Comparison of ENCODE assay signal across 13 cellular contexts in the genomic region with DNA sequence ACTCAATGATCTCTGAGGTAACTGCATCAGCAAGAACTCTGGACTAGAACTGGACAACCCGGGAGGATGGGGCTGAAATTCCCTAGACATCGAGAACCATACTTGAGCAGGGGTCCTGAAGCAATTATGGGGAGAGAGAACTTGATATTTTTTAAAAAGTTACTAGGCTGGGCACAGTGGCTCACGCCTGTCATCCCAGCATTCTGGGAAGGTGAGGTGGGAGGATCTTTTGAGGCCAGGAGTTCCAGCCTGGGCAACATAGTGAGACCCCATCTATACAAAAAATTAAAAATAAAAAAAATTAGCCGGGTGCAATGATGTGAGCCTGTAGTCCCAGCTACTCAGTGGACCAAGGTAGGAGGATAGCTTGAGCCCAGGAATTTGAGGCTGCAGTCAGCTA. TPM values are rescaled to one million over a fixed set of nuclear protein-coding genes. Genes with fewer than 3 reads are reported as not detected.
DNase-seq lines count a peak whose midpoint lies in the region; ATAC-seq lines count a peak whose summit lies in the region.
"Had no signal": no experiment of that assay in that cellular context is flagged by ENCODE, and none has a peak within 500 bp of the region (broad histone marks: within the 10 kb centered on the region; RNA-seq: fewer than 3 reads in every experiment).

No MANE protein-coding gene starts in this region.

- H3K4me1 Mint-ChIP-seq in activated CD4-positive, alpha-beta T cell treated with anti-CD3 and anti-CD28 coated beads for 36 hours, result peaks cover 56% of the 10 kb centered on the region
- peaks cover 48 to 50% of the 10 kb centered on the region in 2 donors for H3K4me1 Mint-ChIP-seq in effector memory CD8-positive, alpha-beta T cell (ENCODE audit: low read depth in 2 of 2)

- H3K27me3 Mint-ChIP-seq in activated CD4-positive, alpha-beta T cell treated with anti-CD3 and anti-CD28 coated beads for 36 hours, result no peaks in the 10 kb centered on the region
- H3K27me3 Mint-ChIP-seq in effector memory CD8-positive, alpha-beta T cell, result no peaks in the 10 kb centered on the region

- H3K4me3 Mint-ChIP-seq in activated CD4-positive, alpha-beta T cell treated with anti-CD3 and anti-CD28 coated beads for 36 hours, result no peak overlapping the region
- no peak overlapping the region for H3K4me3 Mint-ChIP-seq in effector memory CD8-positive, alpha-beta T cell

- peaks cover 33% of the 10 kb centered on the region for H3K4me1 ChIP-seq in SJCRH30

- peak overlapping the region; percentile 90 for H3K27ac Mint-ChIP-seq in activated CD4-positive, alpha-beta T cell treated with anti-CD3 and anti-CD28 coated beads for 36 hours
- H3K27ac Mint-ChIP-seq in effector memory CD8-positive, alpha-beta T cell, result peak overlapping the region; percentile 98

- CTCF ChIA-PET in activated CD4-positive, alpha-beta T cell treated with anti-CD3 and anti-CD28 coated beads for 36 hours (lab: Charles Lee), result interaction anchor here (0.7 to 1.6 kb wide), 4 partner anchors 14 to 146 kb away, joined by 3 to 6 read pairs (median 3); no protein-coding TSS in a partner anchor

- H3K27ac ChIP-seq in SJCRH30 (peak overlapping the region; percentile 94), skin epidermis (peak overlapping the region in 17 of 21 experiments; percentile 7 to 99 (median 91))

- no peaks in the 10 kb centered on the region for H3K27me3 ChIP-seq in SJCRH30
- H3K27me3 ChIP-seq: upper lobe of right lung had no signal

- intact Hi-C loops in activated CD4-positive, alpha-beta T cell treated with anti-CD3 and anti-CD28 coated beads for 36 hours (cut with DNase I, micrococcal nuclease), result loop anchor here (10.0 kb wide), 4 partner anchors 784 to 1736 kb away; a partner anchor contains a TSS

- POLR2A ChIA-PET in activated CD4-positive, alpha-beta T cell treated with anti-CD3 and anti-CD28 coated beads for 36 hours (lab: Charles Lee), result no interaction called here

- H3K4me3 ChIP-seq in SJCRH30, result no peak overlapping the region
- no peak overlapping the region for H3K4me3 ChIP-seq in skin epidermis
- H3K4me3 ChIP-seq: upper lobe of right lung had no signal

- ATAC-seq in activated CD4-positive, alpha-beta T cell treated with anti-CD3 and anti-CD28 coated beads for 36 hours, result no peak
- no peak for ATAC-seq in effector memory CD8-positive, alpha-beta T cell (replicated peaks)
- no peak for ATAC-seq in GM21619 (IDR thresholded peaks at IDR 0.05; ENCODE audit: unreplicated experiment)
- ATAC-seq: sciatic nerve, upper lobe of right lung had no signal

- H3K36me3 Mint-ChIP-seq in activated CD4-positive, alpha-beta T cell treated with anti-CD3 and anti-CD28 coated beads for 36 hours (ENCODE audit: low read depth), result peaks cover 22% of the 10 kb centered on the region
- H3K36me3 Mint-ChIP-seq in effector memory CD8-positive, alpha-beta T cell (ENCODE audit: insufficient read depth), result peaks cover 56% of the 10 kb centered on the region

- H3K9me3 Mint-ChIP-seq in activated CD4-positive, alpha-beta T cell treated with anti-CD3 and anti-CD28 coated beads for 36 hours (ENCODE audit: low read depth), result no peaks in the 10 kb centered on the region
- no peaks in the 10 kb centered on the region for H3K9me3 Mint-ChIP-seq in effector memory CD8-positive, alpha-beta T cell

- H3K9me3 ChIP-seq in SJCRH30 (replicated peaks), result no peaks in the 10 kb centered on the region
- H3K9me3 ChIP-seq: upper lobe of right lung had no signal

- peaks cover 9% of the 10 kb centered on the region for H3K36me3 ChIP-seq in SJCRH30

- no peak for DNase-seq in activated CD4-positive, alpha-beta T cell treated with anti-CD3 and anti-CD28 coated beads for 36 hours
- DNase-seq in activated CD4-positive, alpha-beta T cell treated with anti-CD3 and anti-CD28 coated beads, Interleukin-2, amount 50 U/mL, for 1 hour, result no peak
- DNase-seq in SJCRH30 (no peak), DMS 273 treated with DMSO at 0.1 percent for 48 hours (lab: John Stamatoyannopoulos, UW) (no peak)
- DNase-seq in effector memory CD8-positive, alpha-beta T cell, result no peak
- DNase-seq in activated CD4-positive, CD25-positive, alpha-beta regulatory T cell treated with anti-CD3 and anti-CD28 coated beads, Interleukin-2, amount 50 U/mL, for 72 hours, result no peak
- DNase-seq: NCI-H1092, SIG-M5, upper lobe of right lung had no signal

RNA-seq across cellular contexts. Expression of a gene that starts 2.3 kb away (rescaled TPM):
- 10 to 100 TPM; 69.3 to 72.6 TPM for total RNA-seq in activated CD4-positive, alpha-beta T cell treated with anti-CD3 and anti-CD28 coated beads for 36 hours
- 166 and 178 TPM in 2 replicates for total RNA-seq in SJCRH30 (2014; rRNA removed; shearing (Covaris generic))

RNA-seq across cellular contexts. Expression of a gene that starts 8.9 kb away (rescaled TPM):
- 100 to 1,000 TPM; 106 to 145 TPM for total RNA-seq in activated CD4-positive, alpha-beta T cell treated with anti-CD3 and anti-CD28 coated beads for 36 hours
- total RNA-seq in SJCRH30 (2014; rRNA removed; shearing (Covaris generic)), result 188 and 189 TPM in 2 replicates

RNA-seq across cellular contexts. Expression of a gene that starts 24.6 kb away (rescaled TPM):
- total RNA-seq in activated CD4-positive, alpha-beta T cell treated with anti-CD3 and anti-CD28 coated beads for 36 hours, result 10 to 100 TPM; 19.3 to 25.7 TPM
- 67.4 and 71.1 TPM in 2 replicates for total RNA-seq in SJCRH30 (2014; rRNA removed; shearing (Covaris generic))

RNA-seq across cellular contexts. Expression of a gene that starts 45.4 kb away (rescaled TPM):
- total RNA-seq in activated CD4-positive, alpha-beta T cell treated with anti-CD3 and anti-CD28 coated beads for 36 hours, result under 1 TPM; 0.16 to 0.25 TPM
- total RNA-seq in SJCRH30 (2014; rRNA removed; shearing (Covaris generic)), result 1.2 and 1.7 TPM in 2 replicates
- total RNA-seq: A673 had no signal

RNA-seq across cellular contexts. Expression of a gene that starts 51.3 kb away (rescaled TPM):
- total RNA-seq in activated CD4-positive, alpha-beta T cell treated with anti-CD3 and anti-CD28 coated beads for 36 hours, result 100 to 1,000 TPM; 112 to 121 TPM
- total RNA-seq in SJCRH30 (2014; rRNA removed; shearing (Covaris generic)), result 240 and 323 TPM in 2 replicates
